8 cellular contexts compared by ENCODE assay signal in genomic region chr22:50243704-50244419, GRCh38. TPM values are rescaled to one million over a fixed set of nuclear protein-coding genes. Genes with fewer than 3 reads are reported as not detected.
DNase-seq lines count a peak whose midpoint lies in the region; ATAC-seq, FAIRE-seq and TF ChIP-seq lines count a peak whose summit lies in the region.

No MANE protein-coding gene starts in this region.

- H3K9me3 Mint-ChIP-seq in HFFc6 (no peaks in the 10 kb centered on the region; the same call in 1 of the 2 replicates), type B pancreatic cell (no peaks in the 10 kb centered on the region)

- peaks cover 18% of the 10 kb centered on the region for H3K36me3 Mint-ChIP-seq in HFFc6 (ENCODE audit: low read depth)
- peaks cover 4% of the 10 kb centered on the region for H3K36me3 Mint-ChIP-seq in type B pancreatic cell

- peak; percentile 36 for FAIRE-seq in HepG2 (lab: Jason Lieb, UNC)

- TF ChIP-seq POLR2A in HepG2 (IDR thresholded peaks at IDR 0.05; ENCODE audit: insufficient read depth in 1 of 2, low read depth in 2 of 2, low read length in 2 of 2) = no peak

- peaks cover 49% of the 10 kb centered on the region for H3K79me2 ChIP-seq in HepG2 (ENCODE audit: insufficient read depth, low read length)

- H3K4me2 ChIP-seq in HepG2 (ENCODE audit: low read depth, low read length) = peak overlapping the region; percentile 85

- WGBS in HepG2 (ENCODE audit: low lambda C conversion rate) = 1% methylated on average over 17 of the region's 27 CpGs

- intact Hi-C loops in HepG2 (cut with micrococcal nuclease; ENCODE audit: unreplicated experiment) = loop anchor here (2.0 to 5.0 kb wide), 2 partner anchors 99 to 253 kb away; partner anchors contain the start of gene PPP6R2

- H3K9ac ChIP-seq in adipocyte (ENCODE audit: low read length) (peak overlapping the region; percentile 99), HepG2 (ENCODE audit: insufficient read depth, low read depth, low read length) (peak overlapping the region; percentile 85)

- H4K20me1 ChIP-seq in HepG2 (ENCODE audit: insufficient read depth, low read length) = peaks cover 12% of the 10 kb centered on the region

- H3K4me3 Mint-ChIP-seq in HFFc6 = peak overlapping the region; percentile 89
- peak overlapping the region; percentile 97 for H3K4me3 Mint-ChIP-seq in type B pancreatic cell

- H2AFZ ChIP-seq in HepG2 (ENCODE audit: low read length) = no peak overlapping the region

- TF ChIP-seq CTCF in AG09309 (IDR thresholded peaks at IDR 0.05; ENCODE audit: control insufficient read depth, insufficient read depth, low read depth, low read length, missing control alignments) (no peak), HFFc6 (IDR thresholded peaks at IDR 0.05) (no peak), HepG2 (CRISPR knock-in tag; IDR thresholded peaks at IDR 0.05) (no peak), type B pancreatic cell (conservative IDR thresholded peaks at IDR 0.05) (no peak)

- in situ Hi-C loops in HepG2 (cut with HindIII; ENCODE audit: extremely low pct_ligation_motif_present, low pct_unique_long_range_greater_than_20kb) = no loop called here

- no peaks in the 10 kb centered on the region for H3K27me3 ChIP-seq in adipocyte (replicated peaks; ENCODE audit: control insufficient read depth, insufficient read depth, low read length)
- H3K27me3 ChIP-seq in HepG2 (ENCODE audit: control insufficient read depth in 1 of 2, insufficient read depth in 2 of 2, low read length in 2 of 2) = no peaks in the 10 kb centered on the region; a peak in 1 of 5 replicates

- POLR2A ChIA-PET in HepG2 (lab: Yijun Ruan, JAX) = interaction anchor here (0.6 to 1.7 kb wide), 10 partner anchors 9 to 319 kb away, joined by 3 to 7 read pairs (median 4); partner anchors contain the start of genes LMF2, MAPK12, NCAPH2 and PPP6R2

- H3K27me3 Mint-ChIP-seq in HFFc6 (ENCODE audit: insufficient read depth) (peaks cover 11% of the 10 kb centered on the region), type B pancreatic cell (no peaks in the 10 kb centered on the region)

- H3K27ac Mint-ChIP-seq in HFFc6 (peak overlapping the region; percentile 92), type B pancreatic cell (peak overlapping the region; percentile 98)

- no peak for TF ChIP-seq EP300 in HepG2 (IDR thresholded peaks at IDR 0.05; ENCODE audit: low read depth in 2 of 2, low read length in 2 of 2)
- no peak for TF ChIP-seq EP300 in HepG2 (CRISPR knock-in tag; IDR thresholded peaks at IDR 0.05; ENCODE audit: borderline replicate concordance)

- TF ChIP-seq RAD21 in HepG2 (CRISPR knock-in tag; IDR thresholded peaks at IDR 0.05) = no peak

- H3K9me3 ChIP-seq in adipocyte (ENCODE audit: control insufficient read depth, low read length) = no peaks in the 10 kb centered on the region
- H3K9me3 ChIP-seq in HepG2 (ENCODE audit: low read length) = no peaks in the 10 kb centered on the region

- peaks cover 24% of the 10 kb centered on the region for H3K36me3 ChIP-seq in adipocyte (ENCODE audit: control insufficient read depth, insufficient read depth, low read length, severe bottlenecking)
- peaks cover 6 to 22% of the 10 kb centered on the region in 2 experiments; a peak in 4 of 5 replicates for H3K36me3 ChIP-seq in HepG2 (replicated peaks in 1 of 2; ENCODE audit: control insufficient read depth in 1 of 2, insufficient read depth in 2 of 2, low read length in 2 of 2)

- peaks cover 25% of the 10 kb centered on the region for H3K4me1 ChIP-seq in adipocyte (ENCODE audit: control insufficient read depth, insufficient read depth, low read length)
- peaks cover 30% of the 10 kb centered on the region for H3K4me1 ChIP-seq in HepG2 (ENCODE audit: insufficient read depth, low read length)

- H3K27ac ChIP-seq in HepG2 (ENCODE audit: extremely low read length, insufficient read depth, low read length) = peak overlapping the region; percentile 77

- CTCF ChIA-PET in HepG2 (lab: Yijun Ruan, JAX; ENCODE audit: low intra/inter-chr PET ratio, low total read pairs) = interaction anchor here (0.6 kb wide), 1 partner anchor 91 kb away, joined by 3 read pairs; no protein-coding TSS in a partner anchor

- H3K4me1 Mint-ChIP-seq in HFFc6 (ENCODE audit: low read depth) (peaks cover 41% of the 10 kb centered on the region), type B pancreatic cell (ENCODE audit: unreplicated experiment) (peaks cover 18% of the 10 kb centered on the region)

- H3K4me3 ChIP-seq in AG09309 (ENCODE audit: control insufficient read depth, low read depth, low read length) (peak overlapping the region; percentile 80), adipocyte (ENCODE audit: low read length) (peak overlapping the region; percentile 85), HepG2 (replicated peaks in 1 of 3; ENCODE audit: insufficient read depth in 1 of 3, low read depth in 2 of 3, low read length in 3 of 3) (peak overlapping the region; percentile 77 to 98 (median 89))

- no TSS peak for BruUV-seq in HepG2 (replicated peaks; lab: Mats Ljungman, UMichigan)

- DNase-seq in AG09309 (ENCODE audit: low read depth) = no peak
- DNase-seq in HFFc6 = no peak
- peak; percentile 20 for DNase-seq in adipocyte (ENCODE audit: low read depth)
- DNase-seq in HepG2 (ENCODE audit: low spot score) = no peak
- no peak for DNase-seq in type B pancreatic cell (ENCODE audit: extremely low spot score, unreplicated experiment)
- no peak for DNase-seq in stimulated activated CD4-positive, alpha-beta T cell treated with anti-CD3 and anti-CD28 coated beads, Interleukin-4, amount 100 ng/mL, for 4 hours
- DNase-seq in germinal center (ENCODE audit: low spot score) = no peak

- ATAC-seq in HepG2 = no peak
- no peak for ATAC-seq in HG03280 (IDR thresholded peaks at IDR 0.05; ENCODE audit: unreplicated experiment)

RNA-seq across cellular contexts. Expression of gene TUBGCP6, which starts 1.0 kb away (rescaled TPM):
- total RNA-seq in HFFc6 (2021; fragmentation: NEBNext Ultra II Directional; extraction: Animal tissue kit (Norgen Biotek cat#: 25700)) = 10 to 100 TPM; 20.1 to 26.8 (median 21.7) TPM
- total RNA-seq in HepG2 (2016; rRNA removed; fragmentation: Illumina TruSeq; extraction: Trizol) (5.8 and 15.7 TPM in 2 replicates), type B pancreatic cell (ENCODE audit: low replicate concordance) (43.0 and 51.4 TPM in 2 replicates)
- total RNA-seq in HepG2 (2016; cell fraction: cytosol; rRNA removed; fragmentation: Illumina TruSeq; extraction: Trizol; ENCODE audit: low read depth) = 3.8 and 4.4 TPM in 2 replicates
- 4.6 and 17.4 TPM in 2 replicates for total RNA-seq in HepG2 (2016; cell fraction: insoluble cytoplasmic fraction; rRNA removed; fragmentation: Illumina TruSeq; extraction: Trizol)
- 4.6 and 5.1 TPM in 2 replicates for total RNA-seq in HepG2 (2016; cell fraction: membrane; rRNA removed; fragmentation: Illumina TruSeq; extraction: Trizol)
- 23.1 and 29.5 TPM in 2 replicates for total RNA-seq in HepG2 (2016; cell fraction: nucleus; rRNA removed; fragmentation: Illumina TruSeq; extraction: Trizol)
- 14.6 and 23.7 TPM in 2 replicates for polyA plus RNA-seq in HepG2 (2011; rRNA removed)
- polyA plus RNA-seq in HepG2 (2011; cell fraction: cytosol; rRNA removed) = 2.6 and 4.8 TPM in 2 replicates
- polyA plus RNA-seq in HepG2 (2011; cell fraction: nucleus; rRNA removed) = 276 and 340 TPM in 2 replicates
- 13.4 and 15.8 TPM in 2 replicates for polyA plus RNA-seq in HepG2 (2012)
- polyA plus RNA-seq in HepG2 (2016; cell fraction: cytosol; fragmentation: Illumina TruSeq; extraction: Trizol; ENCODE audit: low read depth) = 0.95 and 1.2 TPM in 2 replicates
- 3.6 and 4.4 TPM in 2 replicates for polyA plus RNA-seq in HepG2 (2016; cell fraction: insoluble cytoplasmic fraction; fragmentation: Illumina TruSeq; extraction: Trizol; ENCODE audit: low read depth)
- polyA plus RNA-seq in HepG2 (2016; cell fraction: membrane; fragmentation: Illumina TruSeq; extraction: Trizol; ENCODE audit: low read depth) = 0.86 and 2.1 TPM in 2 replicates
- polyA plus RNA-seq in HepG2 (2016; cell fraction: nucleus; fragmentation: Illumina TruSeq; extraction: Trizol; ENCODE audit: insufficient read depth, low read depth) = 62.8 and 72.9 TPM in 2 replicates
- polyA minus RNA-seq in HepG2 (2011; rRNA and poly(A)+ RNA removed; ENCODE audit: low replicate concordance) = 11.6 and 16.8 TPM in 2 replicates
- 2.7 and 4.0 TPM in 2 replicates for polyA minus RNA-seq in HepG2 (2011; cell fraction: cytosol; rRNA and poly(A)+ RNA removed)
- polyA minus RNA-seq in HepG2 (2011; cell fraction: nucleus; rRNA and poly(A)+ RNA removed) = 32.9 and 40.9 TPM in 2 replicates

RNA-seq across cellular contexts. Expression of gene HDAC10, which starts 7.2 kb away (rescaled TPM):
- 10 to 100 TPM; 24.2 to 30.9 (median 28.9) TPM for total RNA-seq in HFFc6 (2021; fragmentation: NEBNext Ultra II Directional; extraction: Animal tissue kit (Norgen Biotek cat#: 25700))
- total RNA-seq in HepG2 (2016; rRNA removed; fragmentation: Illumina TruSeq; extraction: Trizol) = 4.0 and 13.9 TPM in 2 replicates
- total RNA-seq in HepG2 (2016; cell fraction: cytosol; rRNA removed; fragmentation: Illumina TruSeq; extraction: Trizol; ENCODE audit: low read depth) = 7.1 and 8.7 TPM in 2 replicates
- 4.1 and 13.9 TPM in 2 replicates for total RNA-seq in HepG2 (2016; cell fraction: insoluble cytoplasmic fraction; rRNA removed; fragmentation: Illumina TruSeq; extraction: Trizol)
- total RNA-seq in HepG2 (2016; cell fraction: membrane; rRNA removed; fragmentation: Illumina TruSeq; extraction: Trizol) = 4.4 and 4.6 TPM in 2 replicates
- 23.1 and 23.7 TPM in 2 replicates for total RNA-seq in HepG2 (2016; cell fraction: nucleus; rRNA removed; fragmentation: Illumina TruSeq; extraction: Trizol)
- polyA plus RNA-seq in HepG2 (2011; rRNA removed) = 14.9 and 19.7 TPM in 2 replicates
- 1.8 and 3.9 TPM in 2 replicates for polyA plus RNA-seq in HepG2 (2011; cell fraction: cytosol; rRNA removed)
- polyA plus RNA-seq in HepG2 (2011; cell fraction: nucleus; rRNA removed) = 257 and 366 TPM in 2 replicates
- 15.0 and 23.8 TPM in 2 replicates for polyA plus RNA-seq in HepG2 (2012)
- polyA plus RNA-seq in HepG2 (2016; cell fraction: cytosol; fragmentation: Illumina TruSeq; extraction: Trizol; ENCODE audit: low read depth) = 0.86 TPM in 2 replicates
- 3.2 and 5.7 TPM in 2 replicates for polyA plus RNA-seq in HepG2 (2016; cell fraction: insoluble cytoplasmic fraction; fragmentation: Illumina TruSeq; extraction: Trizol; ENCODE audit: low read depth)
- polyA plus RNA-seq in HepG2 (2016; cell fraction: membrane; fragmentation: Illumina TruSeq; extraction: Trizol; ENCODE audit: low read depth) = 2.1 TPM in 2 replicates
- 72.4 and 82.8 TPM in 2 replicates for polyA plus RNA-seq in HepG2 (2016; cell fraction: nucleus; fragmentation: Illumina TruSeq; extraction: Trizol; ENCODE audit: insufficient read depth, low read depth)
- 7.7 and 20.9 TPM in 2 replicates for polyA minus RNA-seq in HepG2 (2011; rRNA and poly(A)+ RNA removed; ENCODE audit: low replicate concordance)
- 3.9 and 4.2 TPM in 2 replicates for polyA minus RNA-seq in HepG2 (2011; cell fraction: cytosol; rRNA and poly(A)+ RNA removed)
- 34.9 and 37.9 TPM in 2 replicates for polyA minus RNA-seq in HepG2 (2011; cell fraction: nucleus; rRNA and poly(A)+ RNA removed)
- 29.5 and 37.1 TPM in 2 replicates for total RNA-seq in type B pancreatic cell (ENCODE audit: low replicate concordance)

RNA-seq across cellular contexts. Expression of gene MAPK12, which starts 17.6 kb away (rescaled TPM):
- 10 to 100 TPM; 31.4 to 39.5 (median 34.1) TPM for total RNA-seq in HFFc6 (2021; fragmentation: NEBNext Ultra II Directional; extraction: Animal tissue kit (Norgen Biotek cat#: 25700))
- total RNA-seq in HepG2 (2016; rRNA removed; fragmentation: Illumina TruSeq; extraction: Trizol) (15.0 and 23.3 TPM in 2 replicates), type B pancreatic cell (ENCODE audit: low replicate concordance) (11.4 and 31.3 TPM in 2 replicates)
- 25.0 and 26.8 TPM in 2 replicates for total RNA-seq in HepG2 (2016; cell fraction: cytosol; rRNA removed; fragmentation: Illumina TruSeq; extraction: Trizol; ENCODE audit: low read depth)
- total RNA-seq in HepG2 (2016; cell fraction: insoluble cytoplasmic fraction; rRNA removed; fragmentation: Illumina TruSeq; extraction: Trizol) = 15.4 and 25.6 TPM in 2 replicates
- total RNA-seq in HepG2 (2016; cell fraction: membrane; rRNA removed; fragmentation: Illumina TruSeq; extraction: Trizol) = 43.0 and 45.2 TPM in 2 replicates
- total RNA-seq in HepG2 (2016; cell fraction: nucleus; rRNA removed; fragmentation: Illumina TruSeq; extraction: Trizol) = 20.3 and 23.6 TPM in 2 replicates
- polyA plus RNA-seq in HepG2 (2011; rRNA removed) = 22.2 and 22.8 TPM in 2 replicates
- 12.9 and 20.7 TPM in 2 replicates for polyA plus RNA-seq in HepG2 (2011; cell fraction: cytosol; rRNA removed)
- 115 and 151 TPM in 2 replicates for polyA plus RNA-seq in HepG2 (2011; cell fraction: nucleus; rRNA removed)
- 6.9 and 10.9 TPM in 2 replicates for polyA plus RNA-seq in HepG2 (2012)
- polyA plus RNA-seq in HepG2 (2016; cell fraction: cytosol; fragmentation: Illumina TruSeq; extraction: Trizol; ENCODE audit: low read depth) = 27.8 and 28.1 TPM in 2 replicates
- polyA plus RNA-seq in HepG2 (2016; cell fraction: insoluble cytoplasmic fraction; fragmentation: Illumina TruSeq; extraction: Trizol; ENCODE audit: low read depth) = 14.6 and 16.4 TPM in 2 replicates
- 37.0 and 38.8 TPM in 2 replicates for polyA plus RNA-seq in HepG2 (2016; cell fraction: membrane; fragmentation: Illumina TruSeq; extraction: Trizol; ENCODE audit: low read depth)
- polyA plus RNA-seq in HepG2 (2016; cell fraction: nucleus; fragmentation: Illumina TruSeq; extraction: Trizol; ENCODE audit: insufficient read depth, low read depth) = 56.9 and 60.1 TPM in 2 replicates
- 16.5 and 18.7 TPM in 2 replicates for polyA minus RNA-seq in HepG2 (2011; rRNA and poly(A)+ RNA removed; ENCODE audit: low replicate concordance)
- polyA minus RNA-seq in HepG2 (2011; cell fraction: cytosol; rRNA and poly(A)+ RNA removed) = 5.1 and 9.2 TPM in 2 replicates
- 25.6 and 25.8 TPM in 2 replicates for polyA minus RNA-seq in HepG2 (2011; cell fraction: nucleus; rRNA and poly(A)+ RNA removed)

RNA-seq across cellular contexts. Expression of gene MAPK11, which starts 26.3 kb away (rescaled TPM):
- 10 to 100 TPM in 1 of 6 experiments, 1 to 10 TPM in 5; 6.0 to 10.2 (median 7.8) TPM for total RNA-seq in HFFc6 (2021; fragmentation: NEBNext Ultra II Directional; extraction: Animal tissue kit (Norgen Biotek cat#: 25700))
- total RNA-seq in HepG2 (2016; rRNA removed; fragmentation: Illumina TruSeq; extraction: Trizol) = 0.15 TPM in 1 of 2 replicates, not detected in the other
- total RNA-seq in HepG2 (2016; cell fraction: cytosol; rRNA removed; fragmentation: Illumina TruSeq; extraction: Trizol; ENCODE audit: low read depth) = not detected in 2 replicates
- total RNA-seq in HepG2 (2016; cell fraction: insoluble cytoplasmic fraction; rRNA removed; fragmentation: Illumina TruSeq; extraction: Trizol) = 0.12 and 0.15 TPM in 2 replicates
- 0.10 and 0.19 TPM in 2 replicates for total RNA-seq in HepG2 (2016; cell fraction: membrane; rRNA removed; fragmentation: Illumina TruSeq; extraction: Trizol)
- total RNA-seq in HepG2 (2016; cell fraction: nucleus; rRNA removed; fragmentation: Illumina TruSeq; extraction: Trizol) = 0.28 TPM in 1 of 2 replicates, not detected in the other
- polyA plus RNA-seq in HepG2 (2011; rRNA removed) = 0.17 and 0.46 TPM in 2 replicates
- 0.13 and 0.19 TPM in 2 replicates for polyA plus RNA-seq in HepG2 (2011; cell fraction: cytosol; rRNA removed)
- 1.9 TPM in 2 replicates for polyA plus RNA-seq in HepG2 (2011; cell fraction: nucleus; rRNA removed)
- polyA plus RNA-seq in HepG2 (2012) = 0.21 TPM in 1 of 2 replicates, not detected in the other
- polyA plus RNA-seq in HepG2 (2016; cell fraction: cytosol; fragmentation: Illumina TruSeq; extraction: Trizol; ENCODE audit: low read depth) = 0.05 and 0.07 TPM in 2 replicates
- polyA plus RNA-seq in HepG2 (2016; cell fraction: insoluble cytoplasmic fraction; fragmentation: Illumina TruSeq; extraction: Trizol; ENCODE audit: low read depth) = 0.19 and 0.24 TPM in 2 replicates
- 0.13 TPM in 1 of 2 replicates, not detected in the other for polyA plus RNA-seq in HepG2 (2016; cell fraction: membrane; fragmentation: Illumina TruSeq; extraction: Trizol; ENCODE audit: low read depth)
- 0.25 and 0.37 TPM in 2 replicates for polyA plus RNA-seq in HepG2 (2016; cell fraction: nucleus; fragmentation: Illumina TruSeq; extraction: Trizol; ENCODE audit: insufficient read depth, low read depth)
- polyA minus RNA-seq in HepG2 (2011; rRNA and poly(A)+ RNA removed; ENCODE audit: low replicate concordance) = 0.58 and 0.94 TPM in 2 replicates
- not detected in 2 replicates for polyA minus RNA-seq in HepG2 (2011; cell fraction: cytosol; rRNA and poly(A)+ RNA removed)
- 0.13 TPM in 1 of 2 replicates, not detected in the other for polyA minus RNA-seq in HepG2 (2011; cell fraction: nucleus; rRNA and poly(A)+ RNA removed)
- total RNA-seq in type B pancreatic cell (ENCODE audit: low replicate concordance) = 4.0 and 7.4 TPM in 2 replicates

RNA-seq across cellular contexts. Expression of gene SELENOO, which starts 43.1 kb away (rescaled TPM):
- total RNA-seq in HFFc6 (2021; fragmentation: NEBNext Ultra II Directional; extraction: Animal tissue kit (Norgen Biotek cat#: 25700)) = 10 to 100 TPM; 14.4 to 18.0 (median 16.0) TPM
- total RNA-seq in HepG2 (2016; rRNA removed; fragmentation: Illumina TruSeq; extraction: Trizol) = 12.5 and 19.0 TPM in 2 replicates
- total RNA-seq in HepG2 (2016; cell fraction: cytosol; rRNA removed; fragmentation: Illumina TruSeq; extraction: Trizol; ENCODE audit: low read depth) = 2.8 and 3.8 TPM in 2 replicates
- total RNA-seq in HepG2 (2016; cell fraction: insoluble cytoplasmic fraction; rRNA removed; fragmentation: Illumina TruSeq; extraction: Trizol) = 9.4 and 19.8 TPM in 2 replicates
- total RNA-seq in HepG2 (2016; cell fraction: membrane; rRNA removed; fragmentation: Illumina TruSeq; extraction: Trizol) = 6.0 and 7.6 TPM in 2 replicates
- total RNA-seq in HepG2 (2016; cell fraction: nucleus; rRNA removed; fragmentation: Illumina TruSeq; extraction: Trizol) = 18.8 and 19.9 TPM in 2 replicates
- polyA plus RNA-seq in HepG2 (2011; rRNA removed) = 14.4 and 18.7 TPM in 2 replicates
- 10.0 and 18.1 TPM in 2 replicates for polyA plus RNA-seq in HepG2 (2011; cell fraction: cytosol; rRNA removed)
- polyA plus RNA-seq in HepG2 (2011; cell fraction: nucleus; rRNA removed) = 88.6 and 104 TPM in 2 replicates
- polyA plus RNA-seq in HepG2 (2012) = 10.9 and 17.7 TPM in 2 replicates
- 3.5 and 4.0 TPM in 2 replicates for polyA plus RNA-seq in HepG2 (2016; cell fraction: cytosol; fragmentation: Illumina TruSeq; extraction: Trizol; ENCODE audit: low read depth)
- polyA plus RNA-seq in HepG2 (2016; cell fraction: insoluble cytoplasmic fraction; fragmentation: Illumina TruSeq; extraction: Trizol; ENCODE audit: low read depth) = 9.5 and 12.3 TPM in 2 replicates
- 4.9 and 5.3 TPM in 2 replicates for polyA plus RNA-seq in HepG2 (2016; cell fraction: membrane; fragmentation: Illumina TruSeq; extraction: Trizol; ENCODE audit: low read depth)
- polyA plus RNA-seq in HepG2 (2016; cell fraction: nucleus; fragmentation: Illumina TruSeq; extraction: Trizol; ENCODE audit: insufficient read depth, low read depth) = 54.2 and 57.7 TPM in 2 replicates
- polyA minus RNA-seq in HepG2 (2011; rRNA and poly(A)+ RNA removed; ENCODE audit: low replicate concordance) = 9.7 and 16.7 TPM in 2 replicates
- polyA minus RNA-seq in HepG2 (2011; cell fraction: cytosol; rRNA and poly(A)+ RNA removed) = 6.4 and 6.9 TPM in 2 replicates
- 7.5 and 7.7 TPM in 2 replicates for polyA minus RNA-seq in HepG2 (2011; cell fraction: nucleus; rRNA and poly(A)+ RNA removed)
- total RNA-seq in type B pancreatic cell (ENCODE audit: low replicate concordance) = 23.8 and 28.5 TPM in 2 replicates
